25 cellular contexts compared by ENCODE assay signal in the genomic region with DNA sequence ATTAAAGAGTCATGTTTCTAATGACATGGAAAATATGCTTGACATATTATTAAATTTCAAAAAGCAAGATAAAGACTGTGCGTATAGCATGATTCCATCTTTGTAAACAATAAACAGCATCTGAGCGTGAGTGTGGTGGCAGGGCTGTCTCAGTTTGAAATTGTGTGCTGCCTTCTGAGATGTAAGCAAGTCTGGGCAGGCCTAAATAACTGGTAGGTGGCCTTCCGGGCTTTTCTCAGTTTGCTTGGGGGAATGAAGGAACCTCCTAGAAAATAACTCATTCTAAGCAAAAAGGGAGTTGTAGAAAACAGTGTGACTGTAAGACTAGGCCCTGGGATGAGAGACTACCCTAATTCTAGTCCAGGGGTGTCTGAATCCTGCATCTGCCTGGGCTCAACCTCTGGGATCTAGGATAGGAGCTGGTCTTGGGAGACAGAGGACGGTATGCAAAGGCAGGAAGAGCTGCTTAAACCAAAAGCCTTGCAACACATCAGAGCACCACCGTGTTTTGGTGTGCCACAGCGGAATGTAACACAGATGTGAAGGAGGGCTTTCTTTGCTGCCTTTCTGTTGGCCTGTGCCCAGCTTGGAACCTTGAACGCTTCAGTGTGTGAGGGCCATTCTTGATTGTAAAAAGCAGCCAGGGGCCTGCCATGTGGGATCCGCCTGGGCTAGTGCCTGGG.
DNase-seq lines count a peak whose midpoint lies in the region; ATAC-seq and TF ChIP-seq lines count a peak whose summit lies in the region.
"Had no signal": no experiment of that assay in that cellular context is flagged by ENCODE, and none has a peak within 500 bp of the region (broad histone marks: within the 10 kb centered on the region; RNA-seq: fewer than 3 reads in every experiment).

No MANE protein-coding gene starts in this region.

- DNase-seq in A673 (ENCODE audit: low spot score) (peak; percentile 41), iPS-NIHi7 (ENCODE audit: extremely low spot score) (peak; percentile 31), Kasumi-1 (lab: John Stamatoyannopoulos, UW) (no peak), NCI-H2227 treated with DMSO at 0.1 percent for 48 hours (lab: John Stamatoyannopoulos, UW) (no peak), NCI-H2196 treated with DMSO at 0.1 percent for 48 hours (lab: John Stamatoyannopoulos, UW; ENCODE audit: unreplicated experiment) (no peak)
- DNase-seq: activated CD8-positive, alpha-beta memory T cell treated with anti-CD3 and anti-CD28 coated beads, Interleukin-2, amount 10 ng/mL, durations not matched to agents 7 days and 5 days; activated naive CD4-positive, alpha-beta T cell; activated T-cell treated with anti-CD3 and anti-CD28 coated beads, Interleukin-2, amount 50 U/mL, for 72 hours; brain microvascular endothelial cell; CD8-positive, alpha-beta T cell; effector CD4-positive, alpha-beta T cell; erythroblast; Karpas-422; left cardiac atrium; NCI-H1694; SHP77 treated with DMSO at 0.1 percent for 48 hours; stimulated activated naive CD8-positive, alpha-beta T cell treated with anti-CD3 and anti-CD28 coated beads, Interleukin-15, amount 100 ng/mL, for 72 hours; SW 1271; T1000; thyroid gland; WERI-Rb-1 had no signal

- POLR2A ChIA-PET in A673 (lab: Charles Lee; ENCODE audit: low non-redundant PET), result no interaction called here

- peak overlapping the region in 3 of 5 experiments; percentile 33 to 81 (median 50) for H3K27ac Mint-ChIP-seq in brain
- H3K27ac Mint-ChIP-seq: activated CD8-positive, alpha-beta memory T cell treated with anti-CD3 and anti-CD28 coated beads, Interleukin-2, amount 10 ng/mL, durations not matched to agents 7 days and 5 days; activated T-cell treated with anti-CD3 and anti-CD28 coated beads, Interleukin-2, amount 50 U/mL, for 72 hours; CD8-positive, alpha-beta T cell had no signal

- H3K4me1 Mint-ChIP-seq in brain, result peaks cover 4% of the 10 kb centered on the region
- H3K4me1 Mint-ChIP-seq: activated CD8-positive, alpha-beta memory T cell treated with anti-CD3 and anti-CD28 coated beads, Interleukin-2, amount 10 ng/mL, durations not matched to agents 7 days and 5 days; stimulated activated naive CD8-positive, alpha-beta T cell treated with anti-CD3 and anti-CD28 coated beads, Interleukin-15, amount 100 ng/mL, for 72 hours had no signal

- BruUV-seq in A673 (replicated peaks; lab: Mats Ljungman, UMichigan), result no TSS peak

- no peak for TF ChIP-seq CTCF in A673 (conservative IDR thresholded peaks at IDR 0.05; ENCODE audit: low read depth, low read length)
- TF ChIP-seq CTCF in brain (conservative IDR thresholded peaks at IDR 0.05), result no peak

- H3K27me3 ChIP-seq in A673 (replicated peaks; ENCODE audit: insufficient read depth, low read depth, low read length, poor library complexity), result no peaks in the 10 kb centered on the region
- H3K27me3 ChIP-seq: brain microvascular endothelial cell, thyroid gland had no signal

- H3K36me3 Mint-ChIP-seq in brain, result no peaks in the 10 kb centered on the region
- H3K36me3 Mint-ChIP-seq: activated CD8-positive, alpha-beta memory T cell treated with anti-CD3 and anti-CD28 coated beads, Interleukin-2, amount 10 ng/mL, durations not matched to agents 7 days and 5 days; CD8-positive, alpha-beta T cell had no signal

- CTCF ChIA-PET in A673 (lab: Charles Lee), result no interaction called here

- peaks cover 0 to 3% (median 0%) of the 10 kb centered on the region in 5 experiments for H3K9me3 Mint-ChIP-seq in brain
- H3K9me3 Mint-ChIP-seq: activated T-cell treated with anti-CD3 and anti-CD28 coated beads, Interleukin-2, amount 50 U/mL, for 72 hours; CD8-positive, alpha-beta T cell; stimulated activated naive CD8-positive, alpha-beta T cell treated with anti-CD3 and anti-CD28 coated beads, Interleukin-15, amount 100 ng/mL, for 72 hours had no signal

- intact Hi-C loops in A673 (cut with micrococcal nuclease; ENCODE audit: unreplicated experiment), result no loop called here

- no peaks in the 10 kb centered on the region for H3K27me3 Mint-ChIP-seq in brain

- no peaks in the 10 kb centered on the region for H3K4me1 ChIP-seq in A673 (ENCODE audit: insufficient read depth, low read length, poor library complexity, severe bottlenecking)
- H3K4me1 ChIP-seq: A549, thyroid gland had no signal

- H3K9me3 ChIP-seq in A673 (ENCODE audit: low read depth, low read length, poor library complexity, severe bottlenecking), result no peaks in the 10 kb centered on the region
- H3K9me3 ChIP-seq: A549, thyroid gland had no signal

- no peaks in the 10 kb centered on the region for H3K36me3 ChIP-seq in A673 (ENCODE audit: insufficient read depth, low read length, poor library complexity, severe bottlenecking)
- H3K36me3 ChIP-seq: brain microvascular endothelial cell, thyroid gland, WERI-Rb-1 had no signal

- peak overlapping the region; percentile 44 for H3K27ac ChIP-seq in A673 (ENCODE audit: low read depth, low read length, poor library complexity, severe bottlenecking)
- H3K27ac ChIP-seq: A549, brain microvascular endothelial cell, thyroid gland, WERI-Rb-1 had no signal

- no peak overlapping the region for H3K4me3 ChIP-seq in A673 (ENCODE audit: low read depth, low read length, poor library complexity, severe bottlenecking)
- H3K4me3 ChIP-seq: A549, thyroid gland had no signal

- H3K4me3 Mint-ChIP-seq in brain, result no peak overlapping the region
- H3K4me3 Mint-ChIP-seq: activated CD8-positive, alpha-beta memory T cell treated with anti-CD3 and anti-CD28 coated beads, Interleukin-2, amount 10 ng/mL, durations not matched to agents 7 days and 5 days; activated T-cell treated with anti-CD3 and anti-CD28 coated beads, Interleukin-2, amount 50 U/mL, for 72 hours; CD8-positive, alpha-beta T cell; stimulated activated naive CD8-positive, alpha-beta T cell treated with anti-CD3 and anti-CD28 coated beads, Interleukin-15, amount 100 ng/mL, for 72 hours had no signal

- ATAC-seq in HG02870 (IDR thresholded peaks at IDR 0.05; ENCODE audit: unreplicated experiment), result peak; percentile 13
- ATAC-seq in GM18520 (IDR thresholded peaks at IDR 0.05; ENCODE audit: unreplicated experiment), result no peak
- ATAC-seq: A549; activated CD8-positive, alpha-beta memory T cell treated with anti-CD3 and anti-CD28 coated beads, Interleukin-2, amount 10 ng/mL, durations not matched to agents 7 days and 5 days; CD8-positive, alpha-beta T cell; left cardiac atrium; stimulated activated naive CD8-positive, alpha-beta T cell treated with anti-CD3 and anti-CD28 coated beads, Interleukin-15, amount 100 ng/mL, for 72 hours had no signal

Comparison
In these comparisons a context has a peak if more than half of its experiments do, and no peak if none do; other contexts are left out.
1. DNase-seq: peak in A673 (single experiment) and iPS-NIHi7 (single experiment); none in Kasumi-1 (0 of 2), NCI-H2227 treated with DMSO at 0.1 percent for 48 hours (single experiment) and NCI-H2196 treated with DMSO at 0.1 percent for 48 hours (single experiment).